ENCODE assay signal across 19 cellular contexts in the genomic region with DNA sequence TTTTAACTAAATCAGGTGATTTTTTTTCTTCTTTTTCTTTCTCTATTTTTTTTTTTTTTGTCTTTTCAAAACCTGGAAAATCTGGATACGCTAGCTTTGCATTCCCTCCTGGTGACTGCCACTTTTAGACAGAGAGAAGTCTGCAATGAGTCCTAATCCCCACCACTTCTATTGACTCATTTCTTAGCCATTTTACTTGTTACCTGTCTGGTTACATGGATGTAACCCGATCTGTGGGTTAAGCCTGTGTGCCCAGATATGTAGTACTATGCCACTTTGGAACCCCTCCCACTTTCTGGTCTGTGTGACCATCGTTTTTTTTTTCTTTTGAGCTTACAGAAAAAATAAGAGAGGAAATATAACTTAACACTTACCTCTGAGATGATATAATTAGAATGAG.
"Had no signal": no experiment of that assay in that cellular context is flagged by ENCODE, and none has a peak within 500 bp of the region (broad histone marks: within the 10 kb centered on the region; RNA-seq: fewer than 3 reads in every experiment).

No MANE protein-coding gene starts in this region.

- H3K9me3 ChIP-seq: left lung, right atrium auricular region, tibial artery had no signal

- H3K4me1 ChIP-seq: left lung, right atrium auricular region, tibial artery had no signal

- H3K79me2 ChIP-seq: hepatocyte had no signal

- H3K4me3 ChIP-seq: hepatocyte, left lung, right atrium auricular region, tibial artery had no signal

- H2AFZ ChIP-seq: hepatocyte had no signal

- H3K36me3 ChIP-seq: left lung, right atrium auricular region, tibial artery had no signal

- H3K9me3 Mint-ChIP-seq: effector memory CD8-positive, alpha-beta T cell had no signal

- H3K4me3 Mint-ChIP-seq: activated naive CD8-positive, alpha-beta T cell treated with anti-CD3 and anti-CD28 coated beads for 36 hours; activated T-helper 1 cell treated with anti-CD3 and anti-CD28 coated beads, Interleukin-12 subunit alpha, Interleukin-12 subunit beta, Interleukin-2, Interleukin-4 antibody, amounts not matched to agents 30 ng/mL and 10 ng/mL and 1 ng/mL, durations not matched to agents 14 hours and 24 hours and 36 hours; effector memory CD8-positive, alpha-beta T cell had no signal

- H3K27ac Mint-ChIP-seq: activated naive CD8-positive, alpha-beta T cell treated with anti-CD3 and anti-CD28 coated beads for 36 hours; activated T-helper 1 cell treated with anti-CD3 and anti-CD28 coated beads, Interleukin-12 subunit alpha, Interleukin-12 subunit beta, Interleukin-2, Interleukin-4 antibody, amounts not matched to agents 30 ng/mL and 10 ng/mL and 1 ng/mL, durations not matched to agents 14 hours and 24 hours and 36 hours; effector memory CD8-positive, alpha-beta T cell had no signal

- FAIRE-seq: keratinocyte, urothelium cell line had no signal

- H3K27me3 ChIP-seq: hepatocyte, left lung, right atrium auricular region, tibial artery had no signal

- H3K27ac ChIP-seq: hepatocyte, left lung, right atrium auricular region, tibial artery, VCaP had no signal

- H3K4me1 Mint-ChIP-seq: activated naive CD8-positive, alpha-beta T cell treated with anti-CD3 and anti-CD28 coated beads for 36 hours had no signal

- H3K27me3 Mint-ChIP-seq: activated naive CD8-positive, alpha-beta T cell treated with anti-CD3 and anti-CD28 coated beads for 36 hours; effector memory CD8-positive, alpha-beta T cell had no signal

- H3K36me3 Mint-ChIP-seq: activated naive CD8-positive, alpha-beta T cell treated with anti-CD3 and anti-CD28 coated beads for 36 hours had no signal

- H3K4me2 ChIP-seq: hepatocyte had no signal

- DNase-seq: activated CD4-positive, alpha-beta T cell treated with anti-CD3 and anti-CD28 coated beads, Interleukin-2, amount 50 U/mL, for 4 hours; activated CD4-positive, CD25-positive, alpha-beta regulatory T cell treated with anti-CD3 and anti-CD28 coated beads, Interleukin-2, amount 50 U/mL, for 72 hours; activated naive CD4-positive, alpha-beta T cell; activated naive CD8-positive, alpha-beta T cell treated with anti-CD3 and anti-CD28 coated beads for 36 hours; amniotic stem cell; caudate nucleus; effector memory CD8-positive, alpha-beta T cell; foreskin fibroblast; left lung; stimulated activated naive CD8-positive, alpha-beta T cell treated with anti-CD3 and anti-CD28 coated beads, Interleukin-15, Interleukin-2, amounts not matched to agents 100 U/mL and 50 U/mL, for 24 hours; substantia nigra; T-helper 2 cell; tibial artery had no signal

- ATAC-seq: effector memory CD8-positive, alpha-beta T cell; left lung; stimulated activated naive CD8-positive, alpha-beta T cell treated with anti-CD3 and anti-CD28 coated beads, Interleukin-15, Interleukin-2, amounts not matched to agents 100 U/mL and 50 U/mL, for 24 hours had no signal
